In the genomic region with DNA sequence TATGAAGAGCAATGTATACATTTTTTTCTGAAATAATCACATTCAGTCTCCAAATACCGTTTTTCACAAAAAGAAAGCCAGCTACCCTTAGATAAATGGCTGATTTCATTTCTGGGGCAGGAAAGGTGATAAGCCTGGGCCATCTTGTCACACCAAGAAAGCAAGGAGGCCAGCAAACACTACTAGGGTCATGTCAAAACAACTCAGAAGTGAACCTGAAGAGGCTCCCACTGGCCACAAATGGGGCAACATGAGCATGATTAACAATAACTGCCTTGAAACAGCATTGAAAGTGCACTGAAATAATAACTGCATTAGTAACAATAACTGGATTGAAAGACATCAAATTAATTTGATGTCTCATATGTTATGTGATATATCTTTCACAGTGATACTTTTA, we compare ENCODE assay signal across 13 cellular contexts.
"Had no signal": no experiment of that assay in that cellular context is flagged by ENCODE, and none has a peak within 500 bp of the region (broad histone marks: within the 10 kb centered on the region; RNA-seq: fewer than 3 reads in every experiment).

No MANE protein-coding gene starts in this region.

- DNase-seq: activated CD4-positive, CD25-positive, alpha-beta regulatory T cell treated with anti-CD3 and anti-CD28 coated beads, Interleukin-2, amount 50 U/mL, for 72 hours; activated CD8-positive, alpha-beta memory T cell treated with anti-CD3 and anti-CD28 coated beads, Interleukin-2, amount 50 U/mL, for 4 hours; activated CD8-positive, alpha-beta T cell treated with anti-CD3 and anti-CD28 coated beads for 36 hours; activated naive CD4-positive, alpha-beta T cell; esophagus squamous epithelium; foreskin fibroblast; left colon; naive thymus-derived CD8-positive, alpha-beta T cell; posterior cingulate gyrus had no signal

- H3K9me3 ChIP-seq: esophagus squamous epithelium had no signal

- H3K27ac ChIP-seq: esophagus squamous epithelium had no signal

- ATAC-seq: activated CD8-positive, alpha-beta T cell treated with anti-CD3 and anti-CD28 coated beads for 36 hours; left colon had no signal

- H3K27me3 Mint-ChIP-seq: activated CD8-positive, alpha-beta T cell treated with anti-CD3 and anti-CD28 coated beads for 36 hours; brain; naive thymus-derived CD8-positive, alpha-beta T cell had no signal

- H3K27me3 ChIP-seq: esophagus squamous epithelium had no signal

- H3K4me1 ChIP-seq: esophagus squamous epithelium had no signal

- H3K9me3 Mint-ChIP-seq: activated CD8-positive, alpha-beta T cell treated with anti-CD3 and anti-CD28 coated beads for 36 hours; activated T-helper 1 cell treated with anti-CD3 and anti-CD28 coated beads, Interleukin-12 subunit alpha, Interleukin-12 subunit beta, Interleukin-2, Interleukin-4 antibody, amounts not matched to agents 30 ng/mL and 10 ng/mL and 1 ng/mL, durations not matched to agents 14 hours and 24 hours and 36 hours had no signal

- H3K4me3 Mint-ChIP-seq: activated T-helper 1 cell treated with anti-CD3 and anti-CD28 coated beads, Interleukin-12 subunit alpha, Interleukin-12 subunit beta, Interleukin-2, Interleukin-4 antibody, amounts not matched to agents 30 ng/mL and 10 ng/mL and 1 ng/mL, durations not matched to agents 14 hours and 24 hours and 36 hours; brain had no signal

- H3K36me3 ChIP-seq: esophagus squamous epithelium had no signal

- H3K27ac Mint-ChIP-seq: activated T-helper 1 cell treated with anti-CD3 and anti-CD28 coated beads, Interleukin-12 subunit alpha, Interleukin-12 subunit beta, Interleukin-2, Interleukin-4 antibody, amounts not matched to agents 30 ng/mL and 10 ng/mL and 1 ng/mL, durations not matched to agents 14 hours and 24 hours and 36 hours; brain had no signal

- H3K4me3 ChIP-seq: esophagus squamous epithelium, lung, skin epidermis had no signal
